26 cellular contexts compared by ENCODE assay signal in genomic region chr11:43542734-43543133, GRCh38.
"Had no signal": no experiment of that assay in that cellular context is flagged by ENCODE, and none has a peak within 500 bp of the region (broad histone marks: within the 10 kb centered on the region; RNA-seq: fewer than 3 reads in every experiment).

No MANE protein-coding gene starts in this region.

- H3K27me3 ChIP-seq: ovary, right atrium auricular region had no signal

- H3K9me3 ChIP-seq: left lung, neutrophil, ovary, prostate gland, tibial artery had no signal

- H3K27ac Mint-ChIP-seq: activated naive CD8-positive, alpha-beta T cell treated with anti-CD3 and anti-CD28 coated beads for 36 hours; activated T-helper 2 cell treated with anti-CD3 and anti-CD28 coated beads, Interferon-gamma antibody, Interleukin-2, Interleukin-4, amounts not matched to agents 10 μg/mL and 5 μg/mL and 100 μg/mL, durations not matched to agents 14 hours and 24 hours and 36 hours; naive thymus-derived CD4-positive, alpha-beta T cell; stimulated activated effector memory CD8-positive, alpha-beta T cell treated with anti-CD3 and anti-CD28 coated beads, Interleukin-12 subunit alpha, Interleukin-12 subunit beta, amount 100 ng/mL, for 72 hours; stimulated activated naive CD8-positive, alpha-beta T cell treated with anti-CD3 and anti-CD28 coated beads, Interleukin-15, amount 100 ng/mL, for 72 hours; WTC11 had no signal

- H3K9me3 Mint-ChIP-seq: activated T-helper 2 cell treated with anti-CD3 and anti-CD28 coated beads, Interferon-gamma antibody, Interleukin-2, Interleukin-4, amounts not matched to agents 10 μg/mL and 5 μg/mL and 100 μg/mL, durations not matched to agents 14 hours and 24 hours and 36 hours had no signal

- DNase-seq: activated CD4-positive, alpha-beta T cell treated with anti-CD3 and anti-CD28 coated beads, Interleukin-2, amount 50 U/mL, for 4 hours; activated CD8-positive, alpha-beta memory T cell treated with anti-CD3 and anti-CD28 coated beads, Interleukin-2, amount 50 U/mL, for 48 hours; activated naive CD4-positive, alpha-beta T cell; activated naive CD8-positive, alpha-beta T cell treated with anti-CD3 and anti-CD28 coated beads for 36 hours; activated T-cell treated with anti-CD3 and anti-CD28 coated beads, Interleukin-2, amount 50 U/mL, for 4 hours; cerebellar nuclear complex; cortex of kidney; heart right ventricle; kidney; left lung; naive thymus-derived CD4-positive, alpha-beta T cell; stimulated activated CD4-positive, alpha-beta T cell treated with anti-CD3 and anti-CD28 coated beads, Interleukin-2, amount 100 ng/mL, for 24 hours; stimulated activated naive CD8-positive, alpha-beta T cell treated with anti-CD3 and anti-CD28 coated beads, Interleukin-15, amount 100 ng/mL, for 72 hours; T-helper 1 cell; T-helper 9 cell; tibial artery had no signal

- H3K4me3 Mint-ChIP-seq: activated naive CD8-positive, alpha-beta T cell treated with anti-CD3 and anti-CD28 coated beads for 36 hours; activated T-cell treated with anti-CD3 and anti-CD28 coated beads, Interleukin-2, amount 50 U/mL, for 4 hours; naive thymus-derived CD4-positive, alpha-beta T cell; stimulated activated effector memory CD8-positive, alpha-beta T cell treated with anti-CD3 and anti-CD28 coated beads, Interleukin-12 subunit alpha, Interleukin-12 subunit beta, amount 100 ng/mL, for 72 hours; stimulated activated naive CD8-positive, alpha-beta T cell treated with anti-CD3 and anti-CD28 coated beads, Interleukin-15, amount 100 ng/mL, for 72 hours; WTC11 had no signal

- H3K4me3 ChIP-seq: breast epithelium, heart right ventricle, left lung, lung, ovary, prostate gland, right atrium auricular region, tibial artery had no signal

- H3K4me1 ChIP-seq: breast epithelium, prostate gland had no signal

- H3K36me3 ChIP-seq: breast epithelium, heart right ventricle, left lung, neutrophil, ovary, prostate gland, right atrium auricular region, tibial artery had no signal

- H3K27ac ChIP-seq: breast epithelium, epithelial cell of prostate, heart right ventricle, left lung, neutrophil, prostate gland, right atrium auricular region, tibial artery had no signal

- H3K4me1 Mint-ChIP-seq: activated naive CD8-positive, alpha-beta T cell treated with anti-CD3 and anti-CD28 coated beads for 36 hours; stimulated activated effector memory CD8-positive, alpha-beta T cell treated with anti-CD3 and anti-CD28 coated beads, Interleukin-12 subunit alpha, Interleukin-12 subunit beta, amount 100 ng/mL, for 72 hours; stimulated activated naive CD8-positive, alpha-beta T cell treated with anti-CD3 and anti-CD28 coated beads, Interleukin-15, amount 100 ng/mL, for 72 hours had no signal

- ATAC-seq: activated T-cell treated with anti-CD3 and anti-CD28 coated beads, Interleukin-2, amount 50 U/mL, for 4 hours; heart right ventricle; left lung; naive thymus-derived CD4-positive, alpha-beta T cell; stimulated activated effector memory CD8-positive, alpha-beta T cell treated with anti-CD3 and anti-CD28 coated beads, Interleukin-12 subunit alpha, Interleukin-12 subunit beta, amount 100 ng/mL, for 72 hours; stimulated activated naive CD8-positive, alpha-beta T cell treated with anti-CD3 and anti-CD28 coated beads, Interleukin-15, amount 100 ng/mL, for 72 hours; WTC11 had no signal

- H3K36me3 Mint-ChIP-seq: activated naive CD8-positive, alpha-beta T cell treated with anti-CD3 and anti-CD28 coated beads for 36 hours; naive thymus-derived CD4-positive, alpha-beta T cell; stimulated activated effector memory CD8-positive, alpha-beta T cell treated with anti-CD3 and anti-CD28 coated beads, Interleukin-12 subunit alpha, Interleukin-12 subunit beta, amount 100 ng/mL, for 72 hours had no signal
